In the genomic region with DNA sequence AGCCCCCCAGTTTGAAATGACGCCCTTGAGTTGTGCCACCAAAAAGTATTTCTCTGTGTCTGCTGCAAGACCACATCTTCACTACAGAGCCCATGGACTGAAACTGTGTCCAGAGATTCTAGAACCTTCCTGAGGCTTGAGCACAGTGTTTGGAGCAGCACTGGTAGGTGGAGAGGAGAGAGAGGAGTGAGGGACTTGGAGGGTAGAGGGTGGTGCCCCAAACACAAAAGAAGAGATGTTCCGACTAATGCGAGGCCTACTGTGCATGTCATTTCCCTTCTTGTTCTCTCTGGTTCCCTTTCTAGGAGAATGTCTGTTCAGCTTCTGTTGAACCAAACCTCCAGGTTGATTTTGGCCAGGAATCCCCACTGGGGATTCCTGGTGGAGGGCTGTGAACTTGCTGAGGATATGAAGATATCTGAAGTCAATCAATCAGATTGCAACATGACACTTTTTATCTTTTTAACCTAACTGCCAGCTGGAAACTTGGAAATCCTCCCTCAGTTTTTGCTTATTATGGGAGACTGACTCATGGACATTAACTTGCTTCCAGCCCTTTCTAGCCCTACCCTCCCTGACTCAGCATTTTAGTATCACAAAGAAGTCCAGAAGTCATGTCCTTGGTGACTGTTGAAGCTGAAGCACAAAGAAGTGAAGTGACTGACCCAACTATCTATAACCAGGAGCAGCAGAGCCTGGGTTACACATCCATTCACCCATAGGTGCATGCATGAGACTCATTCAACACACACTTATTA, we compare ENCODE assay signal across 12 cellular contexts.
A peak's percentile ranks its signal among the peaks of the same experiment; 100 is the strongest.
DNase-seq lines count a peak whose midpoint lies in the region; ATAC-seq and TF ChIP-seq lines count a peak whose summit lies in the region.
"Had no signal": no experiment of that assay in that cellular context is flagged by ENCODE, and none has a peak within 500 bp of the region (broad histone marks: within the 10 kb centered on the region; RNA-seq: fewer than 3 reads in every experiment).

No MANE protein-coding gene starts in this region.

- no peaks in the 10 kb centered on the region for H3K27me3 Mint-ChIP-seq in endothelial cell (ENCODE audit: unreplicated experiment)

- H3K9me3 Mint-ChIP-seq in endothelial cell (ENCODE audit: unreplicated experiment): no peaks in the 10 kb centered on the region

- no peak overlapping the region for H3K4me3 Mint-ChIP-seq in endothelial cell (ENCODE audit: unreplicated experiment)

- no peak for TF ChIP-seq CTCF in AG04450 (IDR thresholded peaks at IDR 0.05; ENCODE audit: low read depth, low read length)
- no peak for TF ChIP-seq CTCF in cardiac fibroblast (IDR thresholded peaks at IDR 0.05; ENCODE audit: low read depth, low read length)
- no peak for TF ChIP-seq CTCF in left lung (IDR thresholded peaks at IDR 0.05)
- no peak for TF ChIP-seq CTCF in endothelial cell (IDR thresholded peaks at IDR 0.05; ENCODE audit: unreplicated experiment)

- H3K4me1 ChIP-seq in left lung: no peaks in the 10 kb centered on the region

- peak; percentile 68 for ATAC-seq in left lung

- H3K4me3 ChIP-seq in AG04450 (ENCODE audit: low read depth, low read length) (no peak overlapping the region), cardiac fibroblast (replicated peaks in 1 of 2; ENCODE audit: low read depth in 2 of 2, low read length in 2 of 2) (no peak overlapping the region), left lung (no peak overlapping the region)
- H3K4me3 ChIP-seq: Peyer's patch had no signal

- H3K9me3 ChIP-seq in AG04450 (ENCODE audit: control insufficient read depth, insufficient read depth, low read length) (no peaks in the 10 kb centered on the region), left lung (no peaks in the 10 kb centered on the region)
- H3K9me3 ChIP-seq: Peyer's patch had no signal

- H3K27me3 ChIP-seq in AG04450 (ENCODE audit: control insufficient read depth, insufficient read depth, low read length): no peaks in the 10 kb centered on the region
- no peaks in the 10 kb centered on the region for H3K27me3 ChIP-seq in left lung
- H3K27me3 ChIP-seq: Peyer's patch had no signal

- H3K27ac Mint-ChIP-seq in endothelial cell (ENCODE audit: unreplicated experiment): no peak overlapping the region

- H3K36me3 Mint-ChIP-seq in endothelial cell (ENCODE audit: low read depth, unreplicated experiment): peaks cover 5% of the 10 kb centered on the region

- H3K27ac ChIP-seq in AG04450 (ENCODE audit: low read depth, low read length): peak overlapping the region; percentile 84
- no peak overlapping the region for H3K27ac ChIP-seq in left lung

- POLR2A ChIA-PET in AG04450 (lab: Yijun Ruan, JAX): interaction anchor here (0.6 to 1.6 kb wide), 4 partner anchors 9 to 152 kb away, joined by 3 to 5 read pairs (median 4); no protein-coding TSS in a partner anchor

- DNase-seq in AG04450 (ENCODE audit: low read depth, low spot score) (no peak), M059J (ENCODE audit: low read depth) (peak; percentile 91), cardiac fibroblast (ENCODE audit: low read depth in 2 of 2) (peak; percentile 63 to 77), left lung (no peak), endothelial cell (ENCODE audit: low spot score) (no peak), NCI-H1694 (lab: John Stamatoyannopoulos, UW) (no peak), SHP77 (lab: John Stamatoyannopoulos, UW) (no peak)
- DNase-seq in activated naive CD4-positive, alpha-beta T cell (lab: John Stamatoyannopoulos, UW): no peak
- DNase-seq: activated CD4-positive, alpha-beta T cell treated with anti-CD3 and anti-CD28 coated beads for 48 hours; amygdala; hippocampal formation had no signal

- intact Hi-C loops in left lung (cut with DNase I): no loop called here

- no peaks in the 10 kb centered on the region for H3K36me3 ChIP-seq in left lung
- H3K36me3 ChIP-seq: Peyer's patch had no signal

- no peaks in the 10 kb centered on the region for H3K4me1 Mint-ChIP-seq in endothelial cell (ENCODE audit: unreplicated experiment)

- CTCF ChIA-PET in AG04450 (lab: Charles Lee): no interaction called here

Comparison
In these comparisons a context has a peak if more than half of its experiments do, and no peak if none do; other contexts are left out.
1. DNase-seq: peak in M059J (single experiment) and cardiac fibroblast (2 of 2); none in AG04450 (single experiment), left lung (0 of 2), endothelial cell (single experiment), activated naive CD4-positive, alpha-beta T cell (0 of 4), NCI-H1694 (single experiment) and SHP77 (0 of 2).